In the genomic region with DNA sequence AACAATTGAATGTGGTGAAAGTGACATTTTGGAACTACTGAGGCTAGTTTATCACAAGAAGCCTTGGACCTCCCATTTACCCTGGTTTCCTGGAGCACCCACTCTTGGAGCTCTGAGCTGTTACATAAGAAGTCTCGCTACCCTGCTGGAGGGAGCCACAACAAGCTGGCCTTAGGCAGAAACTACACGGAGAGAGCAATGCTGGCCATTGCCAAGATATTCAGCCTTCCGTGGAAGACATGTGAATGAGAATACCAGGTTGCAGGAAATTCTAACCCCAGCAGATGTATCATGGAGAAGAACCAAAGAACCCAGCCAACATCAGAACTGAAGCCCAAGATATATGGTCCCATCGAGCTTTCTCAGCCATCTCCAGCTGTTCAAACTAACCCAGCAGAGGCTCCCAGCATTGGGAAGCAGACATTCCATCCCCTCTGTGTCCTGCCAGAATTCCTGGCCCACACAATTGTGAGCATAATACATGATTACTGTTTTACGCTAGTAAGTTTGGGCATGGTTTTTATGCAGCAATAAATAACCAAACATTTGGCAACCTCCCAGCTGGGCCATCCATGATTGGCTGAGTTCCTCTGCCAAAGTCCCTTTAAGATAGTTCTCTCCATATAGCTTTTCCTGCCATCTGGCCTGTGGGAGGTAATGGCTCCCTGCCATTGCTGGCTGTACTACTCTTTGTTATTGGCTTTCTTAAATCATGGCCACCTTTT, we compare ENCODE assay signal across 14 cellular contexts. TPM values are rescaled to one million over a fixed set of nuclear protein-coding genes. Genes with fewer than 3 reads are reported as not detected.
DNase-seq lines count a peak whose midpoint lies in the region; ATAC-seq and TF ChIP-seq lines count a peak whose summit lies in the region.
"Had no signal": no experiment of that assay in that cellular context is flagged by ENCODE, and none has a peak within 500 bp of the region (broad histone marks: within the 10 kb centered on the region; RNA-seq: fewer than 3 reads in every experiment).

No MANE protein-coding gene starts in this region.

- peaks cover 13% of the 10 kb centered on the region for H3K4me1 ChIP-seq in GM23248 (ENCODE audit: insufficient read depth)
- H3K4me1 ChIP-seq in Panc1 (ENCODE audit: control insufficient read depth, insufficient read depth, low read length), result peaks cover 3% of the 10 kb centered on the region; the same call in 1 of the 2 replicates
- H3K4me1 ChIP-seq in gastrocnemius medialis, result peaks cover 6 to 16% of the 10 kb centered on the region in 2 donors
- peaks cover 42% of the 10 kb centered on the region for H3K4me1 ChIP-seq in Caco-2
- H3K4me1 ChIP-seq: Peyer's patch had no signal

- intact Hi-C loops in Panc1 (cut with micrococcal nuclease; ENCODE audit: unreplicated experiment), result no loop called here
- intact Hi-C loops in left ventricle myocardium superior (cut with micrococcal nuclease), result no loop called here
- intact Hi-C loops in gastrocnemius medialis (cut with DNase I; ENCODE audit: low total_unique reads), result no loop called here
- intact Hi-C loops in Caco-2 (cut with micrococcal nuclease; ENCODE audit: unreplicated experiment), result no loop called here

- no peak for ATAC-seq in Panc1
- ATAC-seq in left ventricle myocardium superior, result peak; percentile 94
- peak; percentile 39 to 51 for ATAC-seq in gastrocnemius medialis
- no peak for ATAC-seq in HG02642 (IDR thresholded peaks at IDR 0.05; ENCODE audit: poor library complexity, unreplicated experiment)
- ATAC-seq in naive thymus-derived CD8-positive, alpha-beta T cell, result no peak
- ATAC-seq: T-helper 17 cell had no signal

- H3K4me2 ChIP-seq in GM23248 (ENCODE audit: unreplicated experiment), result no peak overlapping the region

- no peaks in the 10 kb centered on the region for H3K9me2 ChIP-seq in GM23248 (ENCODE audit: insufficient read depth)

- H3K79me2 ChIP-seq in GM23248 (ENCODE audit: insufficient read depth), result no peaks in the 10 kb centered on the region

- H3K27me3 ChIP-seq in GM23248 (replicated peaks; ENCODE audit: insufficient read depth), result no peaks in the 10 kb centered on the region
- H3K27me3 ChIP-seq in Panc1 (ENCODE audit: control insufficient read depth, insufficient read depth, low read length), result no peaks in the 10 kb centered on the region
- H3K27me3 ChIP-seq in gastrocnemius medialis, result no peaks in the 10 kb centered on the region
- no peaks in the 10 kb centered on the region for H3K27me3 ChIP-seq in Caco-2 (replicated peaks; ENCODE audit: control insufficient read depth, insufficient read depth, low read length)
- H3K27me3 ChIP-seq: Peyer's patch had no signal

- TF ChIP-seq CTCF in Panc1 (IDR thresholded peaks at IDR 0.05) (no peak), gastrocnemius medialis (IDR thresholded peaks at IDR 0.05 in 4 of 5, conservative IDR thresholded peaks at IDR 0.05 in 1 of 5) (no peak), Caco-2 (IDR thresholded peaks at IDR 0.05; ENCODE audit: insufficient read depth in 1 of 2, low read depth in 1 of 2, low read length in 1 of 2, severe bottlenecking in 1 of 2, unreplicated experiment in 1 of 2) (no peak)

- DNase-seq in GM23248 (peak; percentile 35), Panc1 (ENCODE audit: low read depth, low spot score) (no peak), left ventricle myocardium superior (peak; percentile 31), gastrocnemius medialis (peak in 1 of 2 donors; percentile 3), Caco-2 (no peak)
- DNase-seq in naive thymus-derived CD8-positive, alpha-beta T cell, result no peak
- DNase-seq: activated T-cell treated with anti-CD3 and anti-CD28 coated beads, Interleukin-2, amount 50 U/mL, for 48 hours; CD4-positive, CD25-positive, alpha-beta regulatory T cell; endodermal cell; GF-D8; NCI-H2227 treated with DMSO at 0.1 percent for 48 hours; Peyer's patch; T-helper 17 cell had no signal

- H3K27ac Mint-ChIP-seq in Caco-2 (ENCODE audit: unreplicated experiment), result no peak overlapping the region
- H3K27ac Mint-ChIP-seq in naive thymus-derived CD8-positive, alpha-beta T cell, result peak overlapping the region in 1 of 10 donors; percentile 36
- H3K27ac Mint-ChIP-seq: CD4-positive, CD25-positive, alpha-beta regulatory T cell; endodermal cell; T-helper 17 cell had no signal

- no peaks in the 10 kb centered on the region for H3K36me3 ChIP-seq in GM23248 (ENCODE audit: low read depth)
- no peaks in the 10 kb centered on the region for H3K36me3 ChIP-seq in Panc1 (ENCODE audit: control insufficient read depth, insufficient read depth, low read length)
- H3K36me3 ChIP-seq in gastrocnemius medialis, result no peaks in the 10 kb centered on the region
- no peaks in the 10 kb centered on the region for H3K36me3 ChIP-seq in Caco-2 (ENCODE audit: control insufficient read depth, insufficient read depth, low read length)
- H3K36me3 ChIP-seq: Peyer's patch had no signal

- CTCF ChIA-PET in Panc1 (lab: Charles Lee) (no interaction called here), Caco-2 (lab: Charles Lee) (no interaction called here)

- peaks cover 14% of the 10 kb centered on the region for H3F3A ChIP-seq in GM23248 (ENCODE audit: insufficient read depth)

- in situ Hi-C loops in GM23248 (cut with MboI) (no loop called here), Panc1 (cut with HindIII; ENCODE audit: low pct_unique_long_range_greater_than_20kb, low sequenced_read_pairs) (no loop called here), gastrocnemius medialis (cut with MboI; ENCODE audit: low sequenced_read_pairs in 4 of 4) (no loop called here)

- no peaks in the 10 kb centered on the region for H4K20me1 ChIP-seq in GM23248 (ENCODE audit: insufficient read depth)

- H3K4me3 ChIP-seq in GM23248 (no peak overlapping the region), Panc1 (ENCODE audit: low read depth in 2 of 2, low read length in 2 of 2) (no peak overlapping the region), gastrocnemius medialis (no peak overlapping the region), Caco-2 (ENCODE audit: low read depth, low read length) (no peak overlapping the region)
- H3K4me3 ChIP-seq: Peyer's patch had no signal

- no peak overlapping the region for H3K9ac ChIP-seq in GM23248

- H3K4me1 Mint-ChIP-seq in Caco-2 (ENCODE audit: low read depth, unreplicated experiment), result peaks cover 20% of the 10 kb centered on the region
- H3K4me1 Mint-ChIP-seq in naive thymus-derived CD8-positive, alpha-beta T cell, result peaks cover 0 to 1% (median 0%) of the 10 kb centered on the region in 4 donors
- H3K4me1 Mint-ChIP-seq: T-helper 17 cell had no signal

- H3K9me3 Mint-ChIP-seq in Caco-2 (ENCODE audit: unreplicated experiment), result no peaks in the 10 kb centered on the region
- no peaks in the 10 kb centered on the region for H3K9me3 Mint-ChIP-seq in naive thymus-derived CD8-positive, alpha-beta T cell
- H3K9me3 Mint-ChIP-seq: CD4-positive, CD25-positive, alpha-beta regulatory T cell; endodermal cell had no signal

- WGBS in GM23248 (ENCODE audit: low coverage in 1 of 2, low lambda C conversion rate in 2 of 2, missing lambda C conversion rate in 2 of 2), 2 experiments, result 6 to 7% methylated on average over 5 of the region's 5 CpGs

- H3K9me3 ChIP-seq in GM23248 (ENCODE audit: low read depth) (no peaks in the 10 kb centered on the region), Panc1 (ENCODE audit: control insufficient read depth, insufficient read depth, low read depth, low read length) (no peaks in the 10 kb centered on the region; the same call in 1 of the 2 replicates), gastrocnemius medialis (no peaks in the 10 kb centered on the region), Caco-2 (no peaks in the 10 kb centered on the region)
- H3K9me3 ChIP-seq: Peyer's patch had no signal

- POLR2A ChIA-PET in Panc1 (lab: Charles Lee), result no interaction called here
- POLR2A ChIA-PET in Caco-2 (lab: Charles Lee), result no interaction called here
- POLR2A ChIA-PET in naive thymus-derived CD8-positive, alpha-beta T cell (lab: Charles Lee), result no interaction called here

- TF ChIP-seq POLR2A in gastrocnemius medialis (IDR thresholded peaks at IDR 0.05), result no peak

- no peak overlapping the region for H3K4me3 Mint-ChIP-seq in Caco-2 (ENCODE audit: unreplicated experiment)
- no peak overlapping the region for H3K4me3 Mint-ChIP-seq in naive thymus-derived CD8-positive, alpha-beta T cell
- H3K4me3 Mint-ChIP-seq: CD4-positive, CD25-positive, alpha-beta regulatory T cell; endodermal cell; T-helper 17 cell had no signal

- H3K27ac ChIP-seq in GM23248 (no peak overlapping the region), Panc1 (ENCODE audit: low read length) (peak overlapping the region; percentile 63; the same call in 1 of the 2 replicates), gastrocnemius medialis (peak overlapping the region in 1 of 4 donors; percentile 24)
- H3K27ac ChIP-seq: Peyer's patch had no signal

- H3K36me3 Mint-ChIP-seq in Caco-2 (ENCODE audit: insufficient read depth, unreplicated experiment), result peaks cover 4% of the 10 kb centered on the region
- H3K36me3 Mint-ChIP-seq in naive thymus-derived CD8-positive, alpha-beta T cell, result no peaks in the 10 kb centered on the region
- H3K36me3 Mint-ChIP-seq: CD4-positive, CD25-positive, alpha-beta regulatory T cell had no signal

- H3K27me3 Mint-ChIP-seq in Caco-2 (ENCODE audit: insufficient read depth, unreplicated experiment), result no peaks in the 10 kb centered on the region
- H3K27me3 Mint-ChIP-seq in naive thymus-derived CD8-positive, alpha-beta T cell, result peaks cover 7 to 23% (median 13%) of the 10 kb centered on the region in 5 donors

- BruUV-seq in Panc1 (replicated peaks; lab: Mats Ljungman, UMichigan), result no TSS peak
- no TSS peak for BruUV-seq in Caco-2 (replicated peaks; lab: Mats Ljungman, UMichigan)

- H2AFZ ChIP-seq in GM23248, result 0 out of 2 replicates have a peak overlapping the region, but pooled peaks have one; percentile 34

RNA-seq across cellular contexts. Expression of a gene that starts 17.9 kb away (rescaled TPM):
- total RNA-seq in GM23248 (2014; rRNA removed; shearing (Covaris generic)), result 13.8 and 16.7 TPM in 2 replicates
- 6.8 and 8.0 TPM in 2 replicates for polyA plus RNA-seq in GM23248 (2016; fragmentation: Nextera tagmentation; extraction: Ambion mirVana)
- total RNA-seq in Panc1 (2021; ENCODE audit: unreplicated experiment) (114 TPM), left ventricle myocardium superior (7.6 TPM), gastrocnemius medialis (1 to 10 TPM; 5.5 to 9.9 (median 6.0) TPM), Caco-2 (2022) (7.9 and 10.8 TPM in 2 replicates)
- 40.8 TPM for polyA plus RNA-seq in Panc1 (2012; ENCODE audit: insufficient read length)
- 1 to 10 TPM; 1.2 to 1.3 TPM for total RNA-seq in naive thymus-derived CD8-positive, alpha-beta T cell
- 1 to 10 TPM; 1.0 to 1.1 (median 1.1) TPM for polyA plus RNA-seq in naive thymus-derived CD8-positive, alpha-beta T cell

Comparison
In these comparisons a context has a peak if more than half of its experiments do, and no peak if none do; other contexts are left out.
1. DNase-seq: peak in GM23248 (single experiment) and left ventricle myocardium superior (single experiment); none in Panc1 (single experiment), Caco-2 (0 of 2) and naive thymus-derived CD8-positive, alpha-beta T cell (0 of 10).
2. ATAC-seq: peak in left ventricle myocardium superior (single experiment) and gastrocnemius medialis (2 of 2); none in Panc1 (single experiment), HG02642 (single experiment) and naive thymus-derived CD8-positive, alpha-beta T cell (0 of 2).